Comparison of ENCODE assay signal across 9 cellular contexts in genomic region chr6:158143700-158144099, GRCh38. TPM values are rescaled to one million over a fixed set of nuclear protein-coding genes. Genes with fewer than 3 reads are reported as not detected.
DNase-seq lines count a peak whose midpoint lies in the region; ATAC-seq, FAIRE-seq and TF ChIP-seq lines count a peak whose summit lies in the region.
"Had no signal": no experiment of that assay in that cellular context is flagged by ENCODE, and none has a peak within 500 bp of the region (broad histone marks: within the 10 kb centered on the region; RNA-seq: fewer than 3 reads in every experiment).

No MANE protein-coding gene starts in this region.

- intact Hi-C loops in K562 (cut with micrococcal nuclease) = loop anchor here (1.0 kb wide), 1 partner anchor 62 kb away; no protein-coding TSS in a partner anchor
- intact Hi-C loops in lower lobe of right lung (cut with DNase I) = no loop called here

- H3K27ac Mint-ChIP-seq in activated CD4-positive, alpha-beta T cell treated with anti-CD3 and anti-CD28 coated beads, Interleukin-2, amount 10 ng/mL, durations not matched to agents 7 days and 5 days = no peak overlapping the region

- peak; percentile 67 to 70 (median 68) for TF ChIP-seq CTCF in K562 (IDR thresholded peaks at IDR 0.05 in 2 of 3, conservative IDR thresholded peaks at IDR 0.05 in 1 of 3; ENCODE audit: insufficient read depth in 2 of 3, low read depth in 1 of 3, low read length in 3 of 3)
- TF ChIP-seq CTCF in lower lobe of right lung (IDR thresholded peaks at IDR 0.05) = peak; percentile 8

- peak; percentile 74 for FAIRE-seq in K562 (lab: Jason Lieb, UNC)

- peak in 1 of 2 experiments; percentile 65; a peak in 3 of 4 replicates for TF ChIP-seq RAD21 in K562 (CRISPR knock-in tag; conservative IDR thresholded peaks at IDR 0.05 in 1 of 2, IDR thresholded peaks at IDR 0.05 in 1 of 2)

- TF ChIP-seq POLR2A in K562 (conservative IDR thresholded peaks at IDR 0.05) = no peak

- no peaks in the 10 kb centered on the region for H3K27me3 Mint-ChIP-seq in activated CD4-positive, alpha-beta T cell treated with anti-CD3 and anti-CD28 coated beads, Interleukin-2, amount 10 ng/mL, durations not matched to agents 7 days and 5 days

- H4K20me1 ChIP-seq in K562 (replicated peaks; ENCODE audit: control insufficient read depth, insufficient read depth, low read length) = no peaks in the 10 kb centered on the region

- H3K9me3 ChIP-seq in K562 (replicated peaks; ENCODE audit: control insufficient read depth, insufficient read depth, low read depth, low read length) = no peaks in the 10 kb centered on the region
- H3K9me3 ChIP-seq in lower lobe of right lung = no peaks in the 10 kb centered on the region

- BruUV-seq in K562 (replicated peaks; lab: Mats Ljungman, UMichigan) = no TSS peak

- H3K27ac ChIP-seq in K562 (ENCODE audit: extremely low read depth, low read depth, low read length) (no peak overlapping the region), lower lobe of right lung (no peak overlapping the region)

- H2AFZ ChIP-seq in K562 (ENCODE audit: low read depth, low read length) = no peak overlapping the region

- POLR2A ChIA-PET in K562 (lab: Yijun Ruan, JAX) = interaction anchor here (0.7 to 2.1 kb wide), 3 partner anchors 10 to 18 kb away, joined by 3 to 8 read pairs (median 3); no protein-coding TSS in a partner anchor
- POLR2A ChIA-PET in activated CD4-positive, alpha-beta T cell treated with anti-CD3 and anti-CD28 coated beads, Interleukin-2, amount 10 ng/mL, durations not matched to agents 7 days and 5 days (lab: Charles Lee) = no interaction called here

- CTCF ChIA-PET in K562 (lab: Yijun Ruan, JAX; ENCODE audit: low intra/inter-chr PET ratio) = interaction anchor here (1.4 kb wide), 1 partner anchor 62 kb away, joined by 7 read pairs; no protein-coding TSS in a partner anchor
- CTCF ChIA-PET in activated CD4-positive, alpha-beta T cell treated with anti-CD3 and anti-CD28 coated beads, Interleukin-2, amount 10 ng/mL, durations not matched to agents 7 days and 5 days (lab: Charles Lee) = no interaction called here

- H3K36me3 Mint-ChIP-seq in activated CD4-positive, alpha-beta T cell treated with anti-CD3 and anti-CD28 coated beads, Interleukin-2, amount 10 ng/mL, durations not matched to agents 7 days and 5 days (ENCODE audit: low read depth) = peaks cover 18% of the 10 kb centered on the region

- H3K4me1 ChIP-seq in K562 (replicated peaks in 1 of 2; ENCODE audit: control insufficient read depth in 2 of 2, insufficient read depth in 2 of 2, low read length in 2 of 2) = no peaks in the 10 kb centered on the region
- no peaks in the 10 kb centered on the region for H3K4me1 ChIP-seq in lower lobe of right lung

- H3K27me3 ChIP-seq in K562 (ENCODE audit: control insufficient read depth in 2 of 2, insufficient read depth in 2 of 2, low read length in 2 of 2) (no peaks in the 10 kb centered on the region), lower lobe of right lung (ENCODE audit: low read depth) (no peaks in the 10 kb centered on the region)

- H3K4me1 Mint-ChIP-seq in activated CD4-positive, alpha-beta T cell treated with anti-CD3 and anti-CD28 coated beads, Interleukin-2, amount 10 ng/mL, durations not matched to agents 7 days and 5 days = peaks cover 4% of the 10 kb centered on the region

- H3K9ac ChIP-seq in K562 (ENCODE audit: insufficient read depth in 1 of 2, low read depth in 2 of 2, low read length in 2 of 2) = no peak overlapping the region

- in situ Hi-C loops in KBM-7 (cut with MboI; ENCODE audit: low pct_unique_long_range_greater_than_20kb, low sequenced_read_pairs) (no loop called here), K562 (cut with MboI) (no loop called here)

- DNase-seq in GM03348 (ENCODE audit: low spot score) (peak; percentile 6), KBM-7 (peak; percentile 44), K562 (ENCODE audit: extremely low read depth in 1 of 4, low spot score in 3 of 4) (peak; percentile 28 to 55 (median 48)), lower lobe of right lung (no peak)
- no peak for DNase-seq in central memory CD4-positive, alpha-beta T cell
- no peak for DNase-seq in activated CD4-positive, alpha-beta T cell treated with anti-CD3 and anti-CD28 coated beads, Interleukin-2, amount 10 ng/mL, durations not matched to agents 7 days and 5 days
- DNase-seq: NK-92 treated with Interleukin-12 subunit alpha and Interleukin-12 subunit beta, amount 100 ng/mL, for 24 hours had no signal

- no peak overlapping the region for H3K4me2 ChIP-seq in K562 (ENCODE audit: insufficient read depth, low read length)

- 0% methylated on average over 1 of the region's 1 CpG for WGBS in K562 (ENCODE audit: insufficient coverage, low coverage, missing lambda C conversion rate)

- H3K9me1 ChIP-seq in K562 (ENCODE audit: control insufficient read depth, insufficient read depth, low read length) = no peaks in the 10 kb centered on the region

- H3K4me3 ChIP-seq in K562 = no peak overlapping the region
- no peak overlapping the region for H3K4me3 ChIP-seq in lower lobe of right lung

- no peak overlapping the region for H3K4me3 Mint-ChIP-seq in activated CD4-positive, alpha-beta T cell treated with anti-CD3 and anti-CD28 coated beads, Interleukin-2, amount 10 ng/mL, durations not matched to agents 7 days and 5 days

- ATAC-seq in K562 (peak; percentile 89), lower lobe of right lung (no peak), GM18868 (IDR thresholded peaks at IDR 0.05; ENCODE audit: unreplicated experiment) (no peak), GM19463 (IDR thresholded peaks at IDR 0.05; ENCODE audit: unreplicated experiment) (no peak)

- H3K36me3 ChIP-seq in K562 (ENCODE audit: control insufficient read depth, insufficient read depth, low read length) (no peaks in the 10 kb centered on the region), lower lobe of right lung (peaks cover 16% of the 10 kb centered on the region)

- TF ChIP-seq EP300 in K562 (IDR thresholded peaks at IDR 0.05; ENCODE audit: low read length) = no peak

- H3K9me3 Mint-ChIP-seq in activated CD4-positive, alpha-beta T cell treated with anti-CD3 and anti-CD28 coated beads, Interleukin-2, amount 10 ng/mL, durations not matched to agents 7 days and 5 days = no peaks in the 10 kb centered on the region

- H3K79me2 ChIP-seq in K562 (ENCODE audit: control insufficient read depth, insufficient read depth, low read length) = no peaks in the 10 kb centered on the region

TF ChIP-seq in K562, 482 proteins besides CTCF, POLR2A, EP300 and RAD21 (continues in another document):
- TF ChIP-seq ZNF184 (CRISPR knock-in tag; IDR thresholded peaks at IDR 0.05) = no peak
- TF ChIP-seq EP400 (IDR thresholded peaks at IDR 0.05) = no peak
- no peak for TF ChIP-seq NR2C1 (IDR thresholded peaks at IDR 0.05)
- no peak for TF ChIP-seq NR2C1 (tag; IDR thresholded peaks at IDR 0.05)
- TF ChIP-seq RCOR1 (IDR thresholded peaks at IDR 0.05; ENCODE audit: borderline replicate concordance in 1 of 2, low read depth in 2 of 2, low read length in 2 of 2) = peak in 1 of 2 experiments; percentile 57; a peak in 1 of 4 replicates
- TF ChIP-seq CTBP1 (IDR thresholded peaks at IDR 0.05; ENCODE audit: borderline replicate concordance) = no peak
- no peak for TF ChIP-seq SIN3B (IDR thresholded peaks at IDR 0.05; ENCODE audit: low read depth)
- no peak for TF ChIP-seq RFX1 (IDR thresholded peaks at IDR 0.05)

RNA-seq across cellular contexts. Expression of gene SERAC1, which starts 24.4 kb away (rescaled TPM):
- 4.6 and 10.9 TPM in 2 replicates for total RNA-seq in K562 (2011; cell fraction: chromatin; rRNA removed; ENCODE audit: low replicate concordance)
- total RNA-seq in K562 (2011; cell fraction: nucleolus; rRNA removed) = 2.8 and 3.8 TPM in 2 replicates
- 5.1 and 11.2 TPM in 2 replicates for total RNA-seq in K562 (2011; cell fraction: nucleoplasm; rRNA removed)
- 2.2 and 2.8 TPM in 2 replicates for total RNA-seq in K562 (2014; rRNA removed)
- 3.5 and 4.4 TPM in 2 replicates for total RNA-seq in K562 (2014; rRNA removed; fragmentation: Illumina TruSeq; extraction: Trizol)
- total RNA-seq in K562 (2015; rRNA removed; fragmentation: Illumina TruSeq; extraction: Trizol) = 2.9 and 3.6 TPM in 2 replicates
- 2.6 and 4.2 TPM in 2 replicates for total RNA-seq in K562 (2021)
- 4.8 and 6.2 TPM in 2 replicates for polyA plus RNA-seq in K562 (2011; rRNA removed)
- polyA plus RNA-seq in K562 (2011; cell fraction: cytosol; rRNA removed) = 1.7 and 3.1 TPM in 2 replicates
- 4.4 and 5.3 TPM in 2 replicates for polyA plus RNA-seq in K562 (2011; cell fraction: nucleus; rRNA removed)
- polyA plus RNA-seq in K562 (2012) = 2.8 and 3.8 TPM in 2 replicates
- 3.1 and 3.3 TPM in 2 replicates for polyA plus RNA-seq in K562 (2014; fragmentation: Illumina TruSeq; extraction: Trizol)
- 1 to 10 TPM; 1.8 to 2.0 TPM for polyA plus RNA-seq in K562 (2014; fragmentation: Nextera tagmentation; extraction: Ambion mirVana)
- 2.2 and 3.4 TPM in 2 replicates for polyA plus RNA-seq in K562 (2014; rRNA removed)
- polyA minus RNA-seq in K562 (2011; rRNA and poly(A)+ RNA removed) = 6.8 and 7.7 TPM in 2 replicates
- polyA minus RNA-seq in K562 (2011; cell fraction: cytosol; rRNA and poly(A)+ RNA removed) = 2.6 and 2.9 TPM in 2 replicates
- 3.4 and 5.3 TPM in 2 replicates for polyA minus RNA-seq in K562 (2011; cell fraction: nucleus; rRNA and poly(A)+ RNA removed)
- total RNA-seq in lower lobe of right lung = 7.6 TPM
- total RNA-seq in activated CD4-positive, alpha-beta T cell treated with anti-CD3 and anti-CD28 coated beads, Interleukin-2, amount 10 ng/mL, durations not matched to agents 7 days and 5 days = 1 to 10 TPM; 4.5 TPM

RNA-seq across cellular contexts. Expression of gene GTF2H5, which starts 24.4 kb away (rescaled TPM):
- total RNA-seq in K562 (2011; cell fraction: chromatin; rRNA removed; ENCODE audit: low replicate concordance) = 1.4 and 4.6 TPM in 2 replicates
- 0.67 and 1.1 TPM in 2 replicates for total RNA-seq in K562 (2011; cell fraction: nucleolus; rRNA removed)
- total RNA-seq in K562 (2011; cell fraction: nucleoplasm; rRNA removed) = 1.6 and 5.2 TPM in 2 replicates
- total RNA-seq in K562 (2014; rRNA removed) (4.0 and 4.3 TPM in 2 replicates), K562 (2014; rRNA removed; fragmentation: Illumina TruSeq; extraction: Trizol) (28.8 and 33.6 TPM in 2 replicates), K562 (2015; rRNA removed; fragmentation: Illumina TruSeq; extraction: Trizol) (22.5 and 24.1 TPM in 2 replicates), K562 (2021) (27.2 and 30.1 TPM in 2 replicates), lower lobe of right lung (15.6 TPM)
- polyA plus RNA-seq in K562 (2011; rRNA removed) (17.2 and 24.9 TPM in 2 replicates), K562 (2014; fragmentation: Illumina TruSeq; extraction: Trizol) (15.2 and 15.8 TPM in 2 replicates), K562 (2014; fragmentation: Nextera tagmentation; extraction: Ambion mirVana) (10 to 100 TPM; 48.8 to 58.4 TPM), K562 (2014; rRNA removed) (14.9 and 19.1 TPM in 2 replicates)
- polyA plus RNA-seq in K562 (2011; cell fraction: cytosol; rRNA removed) = 2.9 and 5.0 TPM in 2 replicates
- polyA plus RNA-seq in K562 (2011; cell fraction: nucleus; rRNA removed) = 1.6 and 3.1 TPM in 2 replicates
- 14.6 and 23.1 TPM in 2 replicates for polyA plus RNA-seq in K562 (2012)
- 6.6 and 7.4 TPM in 2 replicates for polyA minus RNA-seq in K562 (2011; rRNA and poly(A)+ RNA removed)
- polyA minus RNA-seq in K562 (2011; cell fraction: cytosol; rRNA and poly(A)+ RNA removed) = 0.46 and 1.5 TPM in 2 replicates
- 0.54 and 0.78 TPM in 2 replicates for polyA minus RNA-seq in K562 (2011; cell fraction: nucleus; rRNA and poly(A)+ RNA removed)
- 10 to 100 TPM; 20.2 to 20.3 TPM for total RNA-seq in activated CD4-positive, alpha-beta T cell treated with anti-CD3 and anti-CD28 coated beads, Interleukin-2, amount 10 ng/mL, durations not matched to agents 7 days and 5 days

Comparison
In these comparisons a context has a peak if more than half of its experiments do, and no peak if none do; other contexts are left out.
1. DNase-seq: peak in GM03348 (single experiment), KBM-7 (single experiment) and K562 (4 of 4); none in lower lobe of right lung (single experiment), central memory CD4-positive, alpha-beta T cell (single experiment) and activated CD4-positive, alpha-beta T cell treated with anti-CD3 and anti-CD28 coated beads, Interleukin-2, amount 10 ng/mL, durations not matched to agents 7 days and 5 days (single experiment).